ENCODE assay signal across 11 cellular contexts in genomic region chr3:152638707-152639450, GRCh38.
DNase-seq lines count a peak whose midpoint lies in the region; ATAC-seq, FAIRE-seq and TF ChIP-seq lines count a peak whose summit lies in the region.
"Had no signal": no experiment of that assay in that cellular context is flagged by ENCODE, and none has a peak within 500 bp of the region (broad histone marks: within the 10 kb centered on the region; RNA-seq: fewer than 3 reads in every experiment).

No MANE protein-coding gene starts in this region.

- no peak overlapping the region for H3K23ac ChIP-seq in IMR-90 (ENCODE audit: low read depth, low read length)

- no peak overlapping the region for H3K18ac ChIP-seq in IMR-90 (ENCODE audit: low read depth, low read length)

- no peak overlapping the region for H3K14ac ChIP-seq in IMR-90 (replicated peaks; ENCODE audit: low read depth, low read length)

- H2AFZ ChIP-seq in IMR-90 (replicated peaks; ENCODE audit: low read length, poor library complexity) (no peak overlapping the region), keratinocyte (ENCODE audit: control insufficient read depth, low read length) (peak overlapping the region; percentile 81)

- CTCF ChIA-PET in IMR-90 (lab: Yijun Ruan, JAX), result no interaction called here

- no TSS peak for BruUV-seq in IMR-90 (replicated peaks; lab: Mats Ljungman, UMichigan)

- H3K27me3 ChIP-seq in IMR-90 (ENCODE audit: control insufficient read depth, insufficient read depth, low read length) (no peaks in the 10 kb centered on the region), keratinocyte (ENCODE audit: control insufficient read depth, extremely low read depth, insufficient read depth, low read length) (no peaks in the 10 kb centered on the region)

- H4K8ac ChIP-seq in IMR-90 (ENCODE audit: low read depth in 2 of 2, low read length in 2 of 2), result no peak overlapping the region

- peak; percentile 81 for FAIRE-seq in keratinocyte (lab: Jason Lieb, UNC)

- H4K20me1 ChIP-seq in IMR-90 (ENCODE audit: insufficient read depth, low read length) (no peaks in the 10 kb centered on the region), keratinocyte (ENCODE audit: control insufficient read depth, extremely low read depth, insufficient read depth, low read length) (no peaks in the 10 kb centered on the region)

- H2BK20ac ChIP-seq in IMR-90 (ENCODE audit: low read depth, low read length), result no peak overlapping the region

- no peak overlapping the region for H2BK15ac ChIP-seq in IMR-90 (ENCODE audit: low read depth, low read length)

- 38% methylated on average over 1 of the region's 8 CpGs; no CpG with 5 or more reads in 1 of the 2 experiments for WGBS in IMR-90 (ENCODE audit: extremely low coverage in 2 of 2, insufficient read length in 1 of 2), 2 experiments

- POLR2A ChIA-PET in IMR-90 (lab: Charles Lee; ENCODE audit: unreplicated experiment), result no interaction called here

- no peak overlapping the region for H3K56ac ChIP-seq in IMR-90 (ENCODE audit: extremely low read depth, insufficient read depth, low read length)

- TF ChIP-seq POLR2A in IMR-90 (IDR thresholded peaks at IDR 0.05; ENCODE audit: low read depth, low read length), result no peak

- H3K27ac ChIP-seq in IMR-90 (ENCODE audit: insufficient read depth, low read length) (no peak overlapping the region), keratinocyte (ENCODE audit: control insufficient read depth, insufficient read depth, low read length) (peak overlapping the region; percentile 42)

- H3K4me1 ChIP-seq in IMR-90 (ENCODE audit: control insufficient read depth, insufficient read depth, low read length) (no peaks in the 10 kb centered on the region), keratinocyte (ENCODE audit: control insufficient read depth, extremely low read depth, insufficient read depth, low read length) (peaks cover 11% of the 10 kb centered on the region)

- intact Hi-C loops in IMR-90 (cut with micrococcal nuclease), result no loop called here

- H3K9me1 ChIP-seq in IMR-90 (ENCODE audit: insufficient read depth, low read length) (no peaks in the 10 kb centered on the region), keratinocyte (ENCODE audit: control insufficient read depth, extremely low read depth, insufficient read depth, low read length) (no peaks in the 10 kb centered on the region)

- H2BK5ac ChIP-seq in IMR-90 (ENCODE audit: low read depth, low read length, poor library complexity, severe bottlenecking), result no peak overlapping the region

- H3K4ac ChIP-seq in IMR-90 (ENCODE audit: low read depth, low read length), result no peak overlapping the region

- dilution Hi-C loops in IMR-90 (cut with HindIII; ENCODE audit: low sequenced_read_pairs, unreplicated experiment), result no loop called here
- dilution Hi-C loops in keratinocyte (cut with MboI; ENCODE audit: extremely low pct_ligation_motif_present, low sequenced_read_pairs), result no loop called here

- no peak for ATAC-seq in IMR-90 (ENCODE audit: low read depth)
- no peak for ATAC-seq in HG03521 (IDR thresholded peaks at IDR 0.05; ENCODE audit: unreplicated experiment)
- no peak for ATAC-seq in GM18511 (IDR thresholded peaks at IDR 0.05; ENCODE audit: unreplicated experiment)

- H4K5ac ChIP-seq in IMR-90 (ENCODE audit: low read depth, low read length), result no peak overlapping the region

- H4K91ac ChIP-seq in IMR-90 (ENCODE audit: insufficient read depth, low read depth, low read length), result no peak overlapping the region

- DNase-seq in IMR-90 (no peak), choroid plexus epithelial cell (ENCODE audit: low read depth) (peak; percentile 26), keratinocyte (ENCODE audit: low read depth, low spot score) (peak; percentile 33), stromal cell of bone marrow (ENCODE audit: low read depth) (peak; percentile 42), cerebellum (ENCODE audit: low spot score) (no peak)
- DNase-seq in stimulated activated naive CD4-positive, alpha-beta T cell treated with Interleukin-2 at 50 U/mL for 16 hours (lab: John Stamatoyannopoulos, UW), result no peak
- DNase-seq: central memory CD4-positive, alpha-beta T cell; NCI-H187; OCI-M1 had no signal

- H2AK5ac ChIP-seq in IMR-90 (ENCODE audit: low read depth, low read length), result no peak overlapping the region

- TF ChIP-seq CTCF in IMR-90 (conservative IDR thresholded peaks at IDR 0.05; ENCODE audit: low read depth, low read length), result no peak
- TF ChIP-seq CTCF in choroid plexus epithelial cell (conservative IDR thresholded peaks at IDR 0.05; ENCODE audit: low read depth, low read length), result no peak
- TF ChIP-seq CTCF in keratinocyte (optimal IDR thresholded peaks at IDR 0.05 in 1 of 3, IDR thresholded peaks at IDR 0.05 in 1 of 3, conservative IDR thresholded peaks at IDR 0.05 in 1 of 3; ENCODE audit: extremely low read depth in 1 of 3, insufficient read depth in 2 of 3, low read length in 3 of 3), result no peak

- no peak overlapping the region for H3K4me2 ChIP-seq in IMR-90 (ENCODE audit: low read depth, low read length)
- H3K4me2 ChIP-seq in keratinocyte (ENCODE audit: control insufficient read depth, extremely low read depth, insufficient read depth, low read depth, low read length), result peak overlapping the region; percentile 45

- H3K9ac ChIP-seq in IMR-90 (ENCODE audit: low read depth, low read length), result no peak overlapping the region
- no peak overlapping the region for H3K9ac ChIP-seq in keratinocyte (ENCODE audit: control insufficient read depth, extremely low read depth, insufficient read depth, low read length)

- H3K79me1 ChIP-seq in IMR-90 (ENCODE audit: low read depth in 1 of 2, low read length in 2 of 2), result no peaks in the 10 kb centered on the region

- H3K36me3 ChIP-seq in IMR-90 (ENCODE audit: control insufficient read depth, insufficient read depth, low read length), result no peaks in the 10 kb centered on the region
- no peaks in the 10 kb centered on the region for H3K36me3 ChIP-seq in keratinocyte (ENCODE audit: control insufficient read depth in 2 of 2, extremely low read depth in 1 of 2, insufficient read depth in 2 of 2, low read length in 2 of 2)

- no peak for TF ChIP-seq RAD21 in IMR-90 (IDR thresholded peaks at IDR 0.05; ENCODE audit: low read length)

- H3K9me3 ChIP-seq in IMR-90 (ENCODE audit: control insufficient read depth, insufficient read depth, low read length) (no peaks in the 10 kb centered on the region), keratinocyte (ENCODE audit: control insufficient read depth, low read depth, low read length) (no peaks in the 10 kb centered on the region)

- no peak overlapping the region for H2AK9ac ChIP-seq in IMR-90 (replicated peaks; ENCODE audit: low read depth, low read length, poor library complexity)

- H3K79me2 ChIP-seq in keratinocyte (ENCODE audit: control insufficient read depth, insufficient read depth, low read length), result no peaks in the 10 kb centered on the region

- no peak overlapping the region for H2BK120ac ChIP-seq in IMR-90 (ENCODE audit: low read depth, low read length)

- no peak overlapping the region for H3K4me3 ChIP-seq in IMR-90 (ENCODE audit: insufficient read depth, low read depth, low read length)
- H3K4me3 ChIP-seq in choroid plexus epithelial cell (ENCODE audit: low read depth, low read length), result no peak overlapping the region
- peak overlapping the region in 2 of 3 experiments; percentile 3 to 7 for H3K4me3 ChIP-seq in keratinocyte (ENCODE audit: control insufficient read depth in 2 of 3, extremely low read depth in 1 of 3, insufficient read depth in 2 of 3, low read depth in 1 of 3, low read length in 3 of 3)

- in situ Hi-C loops in IMR-90 (cut with MboI; ENCODE audit: low sequenced_read_pairs), result no loop called here

TF ChIP-seq in IMR-90, 13 proteins besides CTCF, POLR2A, EP300 and RAD21:
- no peak for TF ChIP-seq FOS (IDR thresholded peaks at IDR 0.05; ENCODE audit: low read depth, low read length)
- peak; percentile 68 for TF ChIP-seq CEBPB (IDR thresholded peaks at IDR 0.05; ENCODE audit: low read depth, low read length)
TF ChIP-seq in IMR-90: peak in this region for 1.

Comparison
In these comparisons a context has a peak if more than half of its experiments do, and no peak if none do; other contexts are left out.
1. DNase-seq: peak in choroid plexus epithelial cell (single experiment), keratinocyte (single experiment) and stromal cell of bone marrow (single experiment); none in IMR-90 (single experiment), stimulated activated naive CD4-positive, alpha-beta T cell treated with Interleukin-2 at 50 U/mL for 16 hours (single experiment) and cerebellum (single experiment).
2. H3K4me3 ChIP-seq: peak in keratinocyte (2 of 3); none in IMR-90 (single experiment) and choroid plexus epithelial cell (single experiment).